1 cellular context compared by ENCODE assay signal in genomic region chr17:79796570-79797491, GRCh38.
TF ChIP-seq lines count a peak whose summit lies in the region.

Gene CBX8 (minus strand): TSS chr17:79797077. CDS start chr17:79796998, 79 bp downstream.

TF ChIP-seq in K562, 482 proteins besides CTCF, POLR2A, EP300 and RAD21 (continued from another document and continues in another):
- TF ChIP-seq POLR2AphosphoS2 (IDR thresholded peaks at IDR 0.05; ENCODE audit: low read length) (no peak), ERF (CRISPR knock-in tag; IDR thresholded peaks at IDR 0.05) (no peak), HIVEP1 (CRISPR knock-in tag; IDR thresholded peaks at IDR 0.05) (no peak), RBM17 (IDR thresholded peaks at IDR 0.05; ENCODE audit: borderline replicate concordance, low read depth, low read length) (no peak), TARDBP (IDR thresholded peaks at IDR 0.05) (no peak), NR4A1 (CRISPR knock-in tag; IDR thresholded peaks at IDR 0.05) (no peak; the same call in 1 of the 2 replicates), NR4A1 (tag; IDR thresholded peaks at IDR 0.05) (no peak), RCOR1 (IDR thresholded peaks at IDR 0.05; ENCODE audit: borderline replicate concordance in 1 of 2, low read depth in 2 of 2, low read length in 2 of 2) (no peak), POU5F1 (IDR thresholded peaks at IDR 0.05; ENCODE audit: borderline replicate concordance, low read depth, low read length, partially characterized antibody) (no peak), CUX1 (CRISPR knock-in tag; IDR thresholded peaks at IDR 0.05) (no peak), PHTF2 (CRISPR knock-in tag; IDR thresholded peaks at IDR 0.05) (no peak), ZBTB17 (CRISPR knock-in tag; IDR thresholded peaks at IDR 0.05) (no peak), SLC30A9 (CRISPR knock-in tag; IDR thresholded peaks at IDR 0.05) (no peak), ZFP30 (CRISPR knock-in tag; IDR thresholded peaks at IDR 0.05; ENCODE audit: borderline replicate concordance) (no peak), FOXJ3 (CRISPR knock-in tag; IDR thresholded peaks at IDR 0.05) (no peak), CHD1 (IDR thresholded peaks at IDR 0.05; ENCODE audit: low read length) (peak; percentile 74), ESRRB (CRISPR knock-in tag; IDR thresholded peaks at IDR 0.05; ENCODE audit: borderline replicate concordance) (no peak), KAT8 (IDR thresholded peaks at IDR 0.05; ENCODE audit: low read depth) (no peak), STAG1 (CRISPR knock-in tag; IDR thresholded peaks at IDR 0.05; ENCODE audit: borderline replicate concordance) (no peak), ZFP91 (CRISPR knock-in tag; IDR thresholded peaks at IDR 0.05) (no peak), LARP7 (IDR thresholded peaks at IDR 0.05) (peak; percentile 39; the same call in 1 of the 2 replicates), CBX3 (IDR thresholded peaks at IDR 0.05; ENCODE audit: borderline replicate concordance in 1 of 2, low read length in 2 of 2) (no peak), PPARD (CRISPR knock-in tag; IDR thresholded peaks at IDR 0.05) (no peak), ZNF644 (tag; IDR thresholded peaks at IDR 0.05; ENCODE audit: low read depth) (no peak), DLX4 (CRISPR knock-in tag; IDR thresholded peaks at IDR 0.05) (no peak), POLR3G (IDR thresholded peaks at IDR 0.05; ENCODE audit: extremely low read depth, insufficient read length, insufficient replicate concordance) (no peak), ZNF143 (CRISPR knock-in tag; IDR thresholded peaks at IDR 0.05) (no peak), MCM2 (IDR thresholded peaks at IDR 0.05; ENCODE audit: low read depth) (no peak), ZNF277 (CRISPR knock-in tag; IDR thresholded peaks at IDR 0.05; ENCODE audit: borderline replicate concordance) (no peak), GATAD2A (IDR thresholded peaks at IDR 0.05) (no peak), PCBP2 (IDR thresholded peaks at IDR 0.05; ENCODE audit: low read depth, low read length, poor library complexity, severe bottlenecking) (no peak), NR3C1 (CRISPR knock-in tag; IDR thresholded peaks at IDR 0.05) (no peak), MAFK (IDR thresholded peaks at IDR 0.05; ENCODE audit: low read length) (no peak), NONO (IDR thresholded peaks at IDR 0.05; ENCODE audit: low read depth in 2 of 2, low read length in 1 of 2) (peak in 1 of 2 experiments; percentile 40; a peak in 1 of 4 replicates), ZNF384 (IDR thresholded peaks at IDR 0.05; ENCODE audit: low read depth, low read length) (no peak), ZNF57 (CRISPR knock-in tag; IDR thresholded peaks at IDR 0.05) (no peak), XRCC4 (IDR thresholded peaks at IDR 0.05; ENCODE audit: extremely low read depth, insufficient read depth, insufficient read length) (no peak), ZNF778 (CRISPR knock-in tag; IDR thresholded peaks at IDR 0.05) (no peak), SMARCB1 (IDR thresholded peaks at IDR 0.05; ENCODE audit: insufficient read length, low read depth) (no peak), SMAD4 (CRISPR knock-in tag; conservative IDR thresholded peaks at IDR 0.05) (peak; percentile 54; the same call in 1 of the 2 replicates), PRPF4 (IDR thresholded peaks at IDR 0.05; ENCODE audit: insufficient read depth, low read depth, low read length, poor library complexity, severe bottlenecking) (no peak), SIN3A (IDR thresholded peaks at IDR 0.05; ENCODE audit: borderline replicate concordance in 2 of 2, control insufficient read depth in 1 of 2, low read depth in 2 of 2, low read length in 2 of 2) (no peak; a peak in 1 of 4 replicates), PREB (CRISPR knock-in tag; IDR thresholded peaks at IDR 0.05) (no peak), NBN (IDR thresholded peaks at IDR 0.05; ENCODE audit: low read depth) (0 out of 2 replicates have a peak, but pooled peaks have one; percentile 15), NUFIP1 (IDR thresholded peaks at IDR 0.05; ENCODE audit: partially characterized antibody) (no peak), SMC3 (conservative IDR thresholded peaks at IDR 0.05; ENCODE audit: insufficient read depth, low read depth, low read length) (no peak), TSC22D4 (tag; IDR thresholded peaks at IDR 0.05) (no peak), U2AF2 (optimal IDR thresholded peaks at IDR 0.05; ENCODE audit: low read depth, low read length) (no peak), MCM7 (IDR thresholded peaks at IDR 0.05) (no peak), TAF7 (tag; IDR thresholded peaks at IDR 0.05) (peak; percentile 61), GABPB2 (CRISPR knock-in tag; conservative IDR thresholded peaks at IDR 0.05) (no peak)
- TF ChIP-seq, protein P1, sequence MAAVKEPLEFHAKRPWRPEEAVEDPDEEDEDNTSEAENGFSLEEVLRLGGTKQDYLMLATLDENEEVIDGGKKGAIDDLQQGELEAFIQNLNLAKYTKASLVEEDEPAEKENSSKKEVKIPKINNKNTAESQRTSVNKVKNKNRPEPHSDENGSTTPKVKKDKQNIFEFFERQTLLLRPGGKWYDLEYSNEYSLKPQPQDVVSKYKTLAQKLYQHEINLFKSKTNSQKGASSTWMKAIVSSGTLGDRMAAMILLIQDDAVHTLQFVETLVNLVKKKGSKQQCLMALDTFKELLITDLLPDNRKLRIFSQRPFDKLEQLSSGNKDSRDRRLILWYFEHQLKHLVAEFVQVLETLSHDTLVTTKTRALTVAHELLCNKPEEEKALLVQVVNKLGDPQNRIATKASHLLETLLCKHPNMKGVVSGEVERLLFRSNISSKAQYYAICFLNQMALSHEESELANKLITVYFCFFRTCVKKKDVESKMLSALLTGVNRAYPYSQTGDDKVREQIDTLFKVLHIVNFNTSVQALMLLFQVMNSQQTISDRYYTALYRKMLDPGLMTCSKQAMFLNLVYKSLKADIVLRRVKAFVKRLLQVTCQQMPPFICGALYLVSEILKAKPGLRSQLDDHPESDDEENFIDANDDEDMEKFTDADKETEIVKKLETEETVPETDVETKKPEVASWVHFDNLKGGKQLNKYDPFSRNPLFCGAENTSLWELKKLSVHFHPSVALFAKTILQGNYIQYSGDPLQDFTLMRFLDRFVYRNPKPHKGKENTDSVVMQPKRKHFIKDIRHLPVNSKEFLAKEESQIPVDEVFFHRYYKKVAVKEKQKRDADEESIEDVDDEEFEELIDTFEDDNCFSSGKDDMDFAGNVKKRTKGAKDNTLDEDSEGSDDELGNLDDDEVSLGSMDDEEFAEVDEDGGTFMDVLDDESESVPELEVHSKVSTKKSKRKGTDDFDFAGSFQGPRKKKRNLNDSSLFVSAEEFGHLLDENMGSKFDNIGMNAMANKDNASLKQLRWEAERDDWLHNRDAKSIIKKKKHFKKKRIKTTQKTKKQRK (IDR thresholded peaks at IDR 0.05; ENCODE audit: borderline replicate concordance, low read depth, low read length): no peak
- TF ChIP-seq, protein P2, sequence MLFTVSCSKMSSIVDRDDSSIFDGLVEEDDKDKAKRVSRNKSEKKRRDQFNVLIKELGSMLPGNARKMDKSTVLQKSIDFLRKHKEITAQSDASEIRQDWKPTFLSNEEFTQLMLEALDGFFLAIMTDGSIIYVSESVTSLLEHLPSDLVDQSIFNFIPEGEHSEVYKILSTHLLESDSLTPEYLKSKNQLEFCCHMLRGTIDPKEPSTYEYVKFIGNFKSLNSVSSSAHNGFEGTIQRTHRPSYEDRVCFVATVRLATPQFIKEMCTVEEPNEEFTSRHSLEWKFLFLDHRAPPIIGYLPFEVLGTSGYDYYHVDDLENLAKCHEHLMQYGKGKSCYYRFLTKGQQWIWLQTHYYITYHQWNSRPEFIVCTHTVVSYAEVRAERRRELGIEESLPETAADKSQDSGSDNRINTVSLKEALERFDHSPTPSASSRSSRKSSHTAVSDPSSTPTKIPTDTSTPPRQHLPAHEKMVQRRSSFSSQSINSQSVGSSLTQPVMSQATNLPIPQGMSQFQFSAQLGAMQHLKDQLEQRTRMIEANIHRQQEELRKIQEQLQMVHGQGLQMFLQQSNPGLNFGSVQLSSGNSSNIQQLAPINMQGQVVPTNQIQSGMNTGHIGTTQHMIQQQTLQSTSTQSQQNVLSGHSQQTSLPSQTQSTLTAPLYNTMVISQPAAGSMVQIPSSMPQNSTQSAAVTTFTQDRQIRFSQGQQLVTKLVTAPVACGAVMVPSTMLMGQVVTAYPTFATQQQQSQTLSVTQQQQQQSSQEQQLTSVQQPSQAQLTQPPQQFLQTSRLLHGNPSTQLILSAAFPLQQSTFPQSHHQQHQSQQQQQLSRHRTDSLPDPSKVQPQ (CRISPR knock-in tag; IDR thresholded peaks at IDR 0.05; ENCODE audit: borderline replicate concordance): no peak
- TF ChIP-seq, protein P3, sequence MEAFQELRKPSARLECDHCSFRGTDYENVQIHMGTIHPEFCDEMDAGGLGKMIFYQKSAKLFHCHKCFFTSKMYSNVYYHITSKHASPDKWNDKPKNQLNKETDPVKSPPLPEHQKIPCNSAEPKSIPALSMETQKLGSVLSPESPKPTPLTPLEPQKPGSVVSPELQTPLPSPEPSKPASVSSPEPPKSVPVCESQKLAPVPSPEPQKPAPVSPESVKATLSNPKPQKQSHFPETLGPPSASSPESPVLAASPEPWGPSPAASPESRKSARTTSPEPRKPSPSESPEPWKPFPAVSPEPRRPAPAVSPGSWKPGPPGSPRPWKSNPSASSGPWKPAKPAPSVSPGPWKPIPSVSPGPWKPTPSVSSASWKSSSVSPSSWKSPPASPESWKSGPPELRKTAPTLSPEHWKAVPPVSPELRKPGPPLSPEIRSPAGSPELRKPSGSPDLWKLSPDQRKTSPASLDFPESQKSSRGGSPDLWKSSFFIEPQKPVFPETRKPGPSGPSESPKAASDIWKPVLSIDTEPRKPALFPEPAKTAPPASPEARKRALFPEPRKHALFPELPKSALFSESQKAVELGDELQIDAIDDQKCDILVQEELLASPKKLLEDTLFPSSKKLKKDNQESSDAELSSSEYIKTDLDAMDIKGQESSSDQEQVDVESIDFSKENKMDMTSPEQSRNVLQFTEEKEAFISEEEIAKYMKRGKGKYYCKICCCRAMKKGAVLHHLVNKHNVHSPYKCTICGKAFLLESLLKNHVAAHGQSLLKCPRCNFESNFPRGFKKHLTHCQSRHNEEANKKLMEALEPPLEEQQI (IDR thresholded peaks at IDR 0.05): no peak
